In genomic region chr11:58642120-58642625, GRCh38 we compare ENCODE assay signal across 1 cellular context.
A peak's percentile ranks its signal among the peaks of the same experiment; 100 is the strongest.
TF ChIP-seq lines count a peak whose summit lies in the region.

No MANE protein-coding gene starts in this region.

TF ChIP-seq in K562, 482 proteins besides CTCF, POLR2A, EP300 and RAD21 (continued from another document):
- TF ChIP-seq MGA (IDR thresholded peaks at IDR 0.05) (peak; percentile 61; the same call in 1 of the 2 replicates), PKNOX1 (IDR thresholded peaks at IDR 0.05) (0 out of 2 replicates have a peak, but pooled peaks have one; percentile 31), CTCFL (IDR thresholded peaks at IDR 0.05; ENCODE audit: borderline replicate concordance, insufficient read depth, low read depth, low read length, poor library complexity, severe bottlenecking) (no peak), EP400 (IDR thresholded peaks at IDR 0.05) (no peak), HMBOX1 (IDR thresholded peaks at IDR 0.05) (no peak)
TF ChIP-seq in K562: peak in this region for 4.
